ENCODE assay signal across 21 cellular contexts in genomic region chr9:69081261-69081660, GRCh38.
"Had no signal": no experiment of that assay in that cellular context is flagged by ENCODE, and none has a peak within 500 bp of the region (broad histone marks: within the 10 kb centered on the region; RNA-seq: fewer than 3 reads in every experiment).

No MANE protein-coding gene starts in this region.

- H3K4me2 ChIP-seq: smooth muscle cell had no signal

- H3K27ac ChIP-seq: dorsolateral prefrontal cortex, epithelial cell of prostate, prostate gland, right atrium auricular region, suprapubic skin, transverse colon, upper lobe of right lung, uterus had no signal

- H3K27ac Mint-ChIP-seq: memory B cell; natural killer cell; stimulated activated naive CD8-positive, alpha-beta T cell treated with anti-CD3 and anti-CD28 coated beads, Interleukin-15, amount 100 ng/mL, for 72 hours had no signal

- H3K9me3 Mint-ChIP-seq: natural killer cell had no signal

- H3K27me3 Mint-ChIP-seq: memory B cell; stimulated activated naive CD8-positive, alpha-beta T cell treated with anti-CD3 and anti-CD28 coated beads, Interleukin-15, amount 100 ng/mL, for 72 hours had no signal

- H3K27me3 ChIP-seq: dorsolateral prefrontal cortex, right atrium auricular region, suprapubic skin, transverse colon, upper lobe of right lung, uterus had no signal

- H3K36me3 Mint-ChIP-seq: natural killer cell had no signal

- H3K9me3 ChIP-seq: prostate gland, right atrium auricular region, suprapubic skin, transverse colon, upper lobe of right lung, uterus had no signal

- DNase-seq: dorsolateral prefrontal cortex; effector CD4-positive, alpha-beta T cell; head of caudate nucleus; kidney; natural killer cell; stimulated activated CD4-positive, alpha-beta T cell treated with anti-CD3 and anti-CD28 coated beads, Interleukin-12 subunit alpha, Interleukin-12 subunit beta, amount 100 ng/mL, for 4 hours; stimulated activated CD4-positive, alpha-beta T cell treated with anti-CD3 and anti-CD28 coated beads, Interleukin-1b, Interleukin-23, amount 100 ng/mL, for 48 hours; stimulated activated CD4-positive, alpha-beta T cell treated with anti-CD3 and anti-CD28 coated beads, Interleukin-4, amount 100 ng/mL, for 1 hour; stimulated activated CD8-positive, alpha-beta memory T cell treated with anti-CD3 and anti-CD28 coated beads, Interleukin-4, amount 100 ng/mL, for 48 hours; stimulated activated naive CD4-positive, alpha-beta T cell; stimulated activated naive CD8-positive, alpha-beta T cell treated with anti-CD3 and anti-CD28 coated beads, Interleukin-15, amount 100 ng/mL, for 72 hours; transverse colon; upper lobe of right lung; uterus had no signal

- H3K4me1 ChIP-seq: prostate gland, uterus had no signal

- H3K36me3 ChIP-seq: prostate gland, right atrium auricular region, suprapubic skin, transverse colon, upper lobe of right lung, uterus had no signal

- H3K4me3 ChIP-seq: dorsolateral prefrontal cortex, lung, prostate gland, right atrium auricular region, smooth muscle cell, suprapubic skin, transverse colon, upper lobe of right lung, uterus had no signal

- H3K4me3 Mint-ChIP-seq: memory B cell; natural killer cell; stimulated activated naive CD8-positive, alpha-beta T cell treated with anti-CD3 and anti-CD28 coated beads, Interleukin-15, amount 100 ng/mL, for 72 hours had no signal

- H3K4me1 Mint-ChIP-seq: memory B cell; natural killer cell; stimulated activated naive CD8-positive, alpha-beta T cell treated with anti-CD3 and anti-CD28 coated beads, Interleukin-15, amount 100 ng/mL, for 72 hours had no signal
